ENCODE assay signal across 8 cellular contexts in the genomic region with DNA sequence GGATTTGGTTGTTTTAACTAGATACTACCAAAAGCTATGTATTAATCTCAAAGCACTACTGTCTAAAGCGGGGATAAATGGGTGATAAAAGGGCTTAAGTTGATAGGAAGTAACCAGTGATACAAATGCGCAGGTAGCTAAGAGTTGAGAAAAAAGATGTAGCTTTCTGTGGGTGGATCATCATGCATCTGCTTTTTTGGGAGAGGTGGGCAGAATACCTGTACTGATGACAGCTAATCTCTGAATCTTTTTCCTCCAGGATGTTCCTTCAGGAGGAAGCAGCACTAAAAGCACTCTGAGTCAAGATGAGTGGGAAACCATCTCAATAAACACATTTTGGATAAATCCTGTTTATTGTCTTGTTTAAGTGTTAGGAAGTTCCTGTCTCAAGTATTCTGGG. TPM values are rescaled to one million over a fixed set of nuclear protein-coding genes. Genes with fewer than 3 reads are reported as not detected.
DNase-seq lines count a peak whose midpoint lies in the region; ATAC-seq and TF ChIP-seq lines count a peak whose summit lies in the region.

No MANE protein-coding gene starts in this region.

- peak overlapping the region; percentile 90 to 100 (median 98) for H3K4me3 Mint-ChIP-seq in naive thymus-derived CD8-positive, alpha-beta T cell

- H3K27ac Mint-ChIP-seq in naive thymus-derived CD8-positive, alpha-beta T cell: peak overlapping the region; percentile 99 to 100 (median 100)

- H3K4me1 Mint-ChIP-seq in naive thymus-derived CD8-positive, alpha-beta T cell: peaks cover 27 to 54% (median 48%) of the 10 kb centered on the region in 4 donors

- no peak for ATAC-seq in naive thymus-derived CD8-positive, alpha-beta T cell
- ATAC-seq in GM18870 (IDR thresholded peaks at IDR 0.05; ENCODE audit: unreplicated experiment): no peak

- no peaks in the 10 kb centered on the region for H3K9me3 ChIP-seq in KOPT-K1 (ENCODE audit: insufficient read depth, low read length, poor library complexity, severe bottlenecking)

- no peak for TF ChIP-seq CTCF in AG10803 (conservative IDR thresholded peaks at IDR 0.05; ENCODE audit: low read length)
- no peak for TF ChIP-seq CTCF in choroid plexus epithelial cell (conservative IDR thresholded peaks at IDR 0.05; ENCODE audit: low read depth, low read length)
- no peak for TF ChIP-seq CTCF in GM10266 (IDR thresholded peaks at IDR 0.05; ENCODE audit: control insufficient read depth, insufficient read depth, low read depth, missing control alignments)

- peaks cover 50% of the 10 kb centered on the region for H3K36me3 ChIP-seq in KOPT-K1 (ENCODE audit: insufficient read depth, low read length)

- H3K4me3 ChIP-seq in AG10803 (ENCODE audit: low read length) (peak overlapping the region; percentile 98), choroid plexus epithelial cell (ENCODE audit: low read depth, low read length) (peak overlapping the region; percentile 78)

- no peaks in the 10 kb centered on the region for H3K9me3 Mint-ChIP-seq in naive thymus-derived CD8-positive, alpha-beta T cell

- DNase-seq in AG10803 (ENCODE audit: low read depth): no peak
- no peak for DNase-seq in choroid plexus epithelial cell (ENCODE audit: low read depth)
- DNase-seq in naive thymus-derived CD8-positive, alpha-beta T cell: no peak
- no peak for DNase-seq in NCI-H1436 (lab: John Stamatoyannopoulos, UW)
- no peak for DNase-seq in GM10266 (ENCODE audit: extremely low spot score)
- DNase-seq in globus pallidus (ENCODE audit: low spot score): no peak

- POLR2A ChIA-PET in naive thymus-derived CD8-positive, alpha-beta T cell (lab: Charles Lee): interaction anchor here (0.6 to 4.8 kb wide), 14 partner anchors 8 to 352 kb away, joined by 3 to 87 read pairs (median 26); partner anchors contain the start of genes CREB3L4, CRTC2, DENND4B and HAX1

- peaks cover 14 to 57% (median 32%) of the 10 kb centered on the region in 3 donors for H3K36me3 Mint-ChIP-seq in naive thymus-derived CD8-positive, alpha-beta T cell

- H3K27ac ChIP-seq in KOPT-K1 (ENCODE audit: low read depth, low read length, poor library complexity, severe bottlenecking): peak overlapping the region; percentile 93

- H3K27me3 Mint-ChIP-seq in naive thymus-derived CD8-positive, alpha-beta T cell: peaks cover 0 to 2% (median 0%) of the 10 kb centered on the region in 5 donors

RNA-seq across cellular contexts. Expression of gene RPS27, which starts 1.2 kb away (rescaled TPM):
- total RNA-seq in naive thymus-derived CD8-positive, alpha-beta T cell: 1,000 to 10,000 TPM; 5,101 to 5,184 TPM
- polyA plus RNA-seq in naive thymus-derived CD8-positive, alpha-beta T cell: over 10,000 TPM; 23,491 to 26,660 (median 26,449) TPM

RNA-seq across cellular contexts. Expression of gene RAB13, which starts 5.7 kb away (rescaled TPM):
- total RNA-seq in naive thymus-derived CD8-positive, alpha-beta T cell: 1 to 10 TPM; 2.8 to 3.1 TPM
- 1 to 10 TPM in 1 of 3 donors, under 1 TPM in 2; 0.53 to 1.0 (median 0.66) TPM for polyA plus RNA-seq in naive thymus-derived CD8-positive, alpha-beta T cell

RNA-seq across cellular contexts. Expression of gene JTB, which starts 14.3 kb away (rescaled TPM):
- total RNA-seq in naive thymus-derived CD8-positive, alpha-beta T cell: 100 to 1,000 TPM; 120 to 121 TPM
- 100 to 1,000 TPM; 302 to 384 (median 322) TPM for polyA plus RNA-seq in naive thymus-derived CD8-positive, alpha-beta T cell

RNA-seq across cellular contexts. Expression of gene CREB3L4, which starts 24.1 kb away (rescaled TPM):
- total RNA-seq in naive thymus-derived CD8-positive, alpha-beta T cell: 10 to 100 TPM; 11.1 to 13.2 TPM
- polyA plus RNA-seq in naive thymus-derived CD8-positive, alpha-beta T cell: 1 to 10 TPM; 4.3 to 6.0 (median 4.4) TPM

RNA-seq across cellular contexts. Expression of gene SLC39A1, which starts 28.5 kb away (rescaled TPM):
- 10 to 100 TPM; 14.7 to 14.9 TPM for total RNA-seq in naive thymus-derived CD8-positive, alpha-beta T cell
- polyA plus RNA-seq in naive thymus-derived CD8-positive, alpha-beta T cell: 10 to 100 TPM; 29.5 to 35.2 (median 32.6) TPM
